18 cellular contexts compared by ENCODE assay signal in the genomic region with DNA sequence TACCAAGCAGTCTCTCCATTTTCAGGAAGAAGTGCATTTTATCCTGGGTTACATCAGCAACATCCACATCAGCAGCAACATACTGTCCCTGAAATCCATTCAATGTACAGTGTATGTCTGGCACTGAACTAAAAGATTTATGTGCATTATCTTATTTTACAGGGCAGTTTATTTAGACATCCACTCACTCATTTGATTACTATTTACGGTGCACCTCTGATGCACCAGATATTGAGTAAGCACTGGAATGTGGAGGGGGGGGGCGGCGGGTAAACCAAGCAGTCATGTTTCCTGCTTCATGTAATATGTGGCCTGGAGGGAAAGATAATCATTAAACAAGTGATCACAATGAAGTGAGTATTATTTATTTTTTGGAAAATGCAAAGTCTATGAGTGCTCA.
DNase-seq lines count a peak whose midpoint lies in the region; ATAC-seq and TF ChIP-seq lines count a peak whose summit lies in the region.
"Had no signal": no experiment of that assay in that cellular context is flagged by ENCODE, and none has a peak within 500 bp of the region (broad histone marks: within the 10 kb centered on the region; RNA-seq: fewer than 3 reads in every experiment).

No MANE protein-coding gene starts in this region.

- DNase-seq in GM23248 (peak; percentile 0), RWPE2 (ENCODE audit: low spot score) (peak; percentile 45), fibroblast of villous mesenchyme (ENCODE audit: low read depth) (peak; percentile 44), foreskin fibroblast (no peak), transverse colon (no peak), mucosa of descending colon (no peak)
- DNase-seq in effector CD8-positive, alpha-beta T cell (lab: John Stamatoyannopoulos, UW), result no peak
- DNase-seq: CD4-positive, alpha-beta memory T cell; DND-41; Kasumi-1; NCI-H1105; NCI-H1694; NCI-H2107; NCI-H2227 treated with DMSO at 0.1 percent for 48 hours; NCI-H524 treated with DMSO at 0.1 percent for 48 hours; Peyer's patch; SHP77 treated with DMSO at 0.1 percent for 48 hours had no signal

- TF ChIP-seq CTCF in RWPE2 (IDR thresholded peaks at IDR 0.05; ENCODE audit: poor library complexity, severe bottlenecking), result no peak
- no peak for TF ChIP-seq CTCF in fibroblast of villous mesenchyme (IDR thresholded peaks at IDR 0.05; ENCODE audit: insufficient read depth, low read depth, low read length)
- no peak for TF ChIP-seq CTCF in foreskin fibroblast (IDR thresholded peaks at IDR 0.05; ENCODE audit: low read depth, low read length)
- no peak for TF ChIP-seq CTCF in transverse colon (IDR thresholded peaks at IDR 0.05)
- TF ChIP-seq CTCF in mucosa of descending colon (IDR thresholded peaks at IDR 0.05), result no peak

- H3K9me3 ChIP-seq in GM23248 (ENCODE audit: low read depth) (no peaks in the 10 kb centered on the region), RWPE2 (ENCODE audit: severe bottlenecking) (no peaks in the 10 kb centered on the region), transverse colon (no peaks in the 10 kb centered on the region), mucosa of descending colon (no peaks in the 10 kb centered on the region)
- H3K9me3 ChIP-seq: Peyer's patch had no signal

- H3K27ac ChIP-seq in GM23248, result no peak overlapping the region
- H3K27ac ChIP-seq in RWPE2 (ENCODE audit: poor library complexity, severe bottlenecking), result no peak overlapping the region
- H3K27ac ChIP-seq in transverse colon, result no peak overlapping the region
- H3K27ac ChIP-seq: Peyer's patch had no signal

- TF ChIP-seq POLR2A in transverse colon (IDR thresholded peaks at IDR 0.05), result no peak

- H4K20me1 ChIP-seq in GM23248 (ENCODE audit: insufficient read depth), result no peaks in the 10 kb centered on the region

- H3K4me3 ChIP-seq in GM23248 (no peak overlapping the region), RWPE2 (ENCODE audit: severe bottlenecking) (no peak overlapping the region), fibroblast of villous mesenchyme (ENCODE audit: low read depth, low read length) (no peak overlapping the region), foreskin fibroblast (ENCODE audit: low read depth in 1 of 2, low read length in 2 of 2) (no peak overlapping the region), transverse colon (no peak overlapping the region), mucosa of descending colon (no peak overlapping the region)
- H3K4me3 ChIP-seq: Peyer's patch had no signal

- H3K27me3 ChIP-seq in GM23248 (replicated peaks; ENCODE audit: insufficient read depth) (no peaks in the 10 kb centered on the region), RWPE2 (ENCODE audit: insufficient read depth, poor library complexity, severe bottlenecking) (no peaks in the 10 kb centered on the region), transverse colon (no peaks in the 10 kb centered on the region)
- H3K27me3 ChIP-seq: Peyer's patch had no signal

- H3K36me3 ChIP-seq in GM23248 (ENCODE audit: low read depth) (no peaks in the 10 kb centered on the region), RWPE2 (ENCODE audit: low read depth) (no peaks in the 10 kb centered on the region), transverse colon (no peaks in the 10 kb centered on the region), mucosa of descending colon (ENCODE audit: low read depth) (no peaks in the 10 kb centered on the region)
- H3K36me3 ChIP-seq: Peyer's patch had no signal

- no peaks in the 10 kb centered on the region for H3K79me2 ChIP-seq in GM23248 (ENCODE audit: insufficient read depth)

- H3K9me2 ChIP-seq in GM23248 (ENCODE audit: insufficient read depth), result no peaks in the 10 kb centered on the region

- H3F3A ChIP-seq in GM23248 (ENCODE audit: insufficient read depth), result no peaks in the 10 kb centered on the region

- intact Hi-C loops in transverse colon (cut with DNase I; ENCODE audit: low total_unique reads), result no loop called here
- intact Hi-C loops in mucosa of descending colon (cut with DNase I, micrococcal nuclease), result no loop called here

- TF ChIP-seq EP300 in transverse colon (IDR thresholded peaks at IDR 0.05; ENCODE audit: low read depth), result no peak

- WGBS in GM23248 (ENCODE audit: low coverage in 1 of 2, low lambda C conversion rate in 2 of 2, missing lambda C conversion rate in 2 of 2), 2 experiments, result 8 to 16% methylated on average over 3 of the region's 3 CpGs
- 39 to 51% methylated on average over 3 of the region's 3 CpGs for WGBS in transverse colon (ENCODE audit: low coverage in 1 of 2), 2 donors

- H3K4me1 ChIP-seq in GM23248 (ENCODE audit: insufficient read depth) (no peaks in the 10 kb centered on the region), RWPE2 (ENCODE audit: insufficient read depth, poor library complexity, severe bottlenecking) (no peaks in the 10 kb centered on the region), transverse colon (no peaks in the 10 kb centered on the region), mucosa of descending colon (ENCODE audit: low read depth) (no peaks in the 10 kb centered on the region)
- H3K4me1 ChIP-seq: Peyer's patch had no signal

- in situ Hi-C loops in GM23248 (cut with MboI), result no loop called here
- in situ Hi-C loops in transverse colon (cut with MboI; ENCODE audit: low pct_ligation_motif_present in 1 of 4, low pct_unique_long_range_greater_than_20kb in 1 of 4, low sequenced_read_pairs in 3 of 4), result loop anchor here in 1 of 4 donors (25.0 kb wide), 1 partner anchor 1137 kb away; a partner anchor contains a TSS

- no peak overlapping the region for H3K9ac ChIP-seq in GM23248

- no peak overlapping the region for H3K4me2 ChIP-seq in GM23248 (ENCODE audit: unreplicated experiment)

- ATAC-seq in RWPE2 (ENCODE audit: low read depth) (peak; percentile 93), mucosa of descending colon (no peak)
- ATAC-seq: SK-N-SH treated with all-trans-retinoic acid at 6 μM for 48 hours had no signal

- H2AFZ ChIP-seq in GM23248, result no peak overlapping the region

Comparison
In these comparisons a context has a peak if more than half of its experiments do, and no peak if none do; other contexts are left out.
1. DNase-seq: peak in GM23248 (single experiment), RWPE2 (single experiment) and fibroblast of villous mesenchyme (single experiment); none in effector CD8-positive, alpha-beta T cell (single experiment), foreskin fibroblast (0 of 2), transverse colon (single experiment) and mucosa of descending colon (0 of 3).